Comparison of ENCODE assay signal across 14 cellular contexts in the genomic region with DNA sequence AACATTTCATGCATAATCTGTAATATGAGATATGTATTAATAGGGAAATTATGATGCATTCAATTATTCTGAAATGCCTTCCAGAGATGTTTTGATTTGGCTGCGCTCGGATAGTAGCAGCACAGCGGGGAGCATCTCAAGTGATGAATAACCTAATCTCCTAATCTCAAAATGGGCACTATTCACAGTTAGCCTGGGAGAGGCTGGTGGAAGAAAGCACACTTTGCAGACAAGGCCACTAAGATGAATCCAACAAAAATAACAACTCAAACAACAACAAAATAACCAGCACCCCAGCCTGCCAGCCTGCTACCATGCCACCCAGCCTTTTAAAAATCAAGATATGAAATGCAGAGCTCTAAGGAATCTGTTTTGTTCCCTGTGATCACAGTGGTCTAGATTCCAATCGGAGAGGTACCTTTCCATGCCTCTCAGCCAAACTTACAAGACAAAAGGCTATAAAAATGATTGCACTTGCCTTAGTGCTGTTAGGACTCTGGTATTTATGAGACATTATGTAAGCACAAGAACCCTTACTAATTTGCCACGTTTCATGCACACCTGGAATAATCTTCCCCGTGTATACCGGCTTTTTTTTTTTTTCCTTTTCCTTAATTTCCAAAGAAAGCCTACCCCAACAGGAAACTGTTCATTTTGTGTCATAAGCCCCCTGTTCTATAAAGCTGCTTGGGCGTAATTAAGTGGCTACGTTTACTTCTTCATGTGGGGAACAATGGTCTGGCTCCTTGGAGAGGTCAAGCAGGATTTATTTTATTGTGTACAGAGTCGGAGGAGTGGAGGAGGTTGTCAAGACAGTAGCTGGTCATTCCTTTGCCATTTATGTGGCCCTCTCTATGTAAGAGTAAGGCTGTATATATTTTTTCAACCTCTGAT.
"Had no signal": no experiment of that assay in that cellular context is flagged by ENCODE, and none has a peak within 500 bp of the region (broad histone marks: within the 10 kb centered on the region; RNA-seq: fewer than 3 reads in every experiment).

No MANE protein-coding gene starts in this region.

- H3K4me1 Mint-ChIP-seq: activated CD4-positive, alpha-beta T cell treated with anti-CD3 and anti-CD28 coated beads, Interleukin-2, amount 10 ng/mL, durations not matched to agents 24 days and 14 days had no signal

- H3K36me3 Mint-ChIP-seq: activated naive CD8-positive, alpha-beta T cell; naive B cell had no signal

- ATAC-seq: activated CD8-positive, alpha-beta T cell treated with anti-CD3 and anti-CD28 coated beads, Interleukin-2, amount 10 ng/mL, durations not matched to agents 7 days and 5 days; left lobe of liver had no signal

- DNase-seq: activated B cell treated with CpG ODN at 0.5 μM for 24 hours; activated CD4-positive, alpha-beta T cell treated with anti-CD3 and anti-CD28 coated beads, Interleukin-2, amount 10 ng/mL, durations not matched to agents 24 days and 14 days; activated CD8-positive, alpha-beta memory T cell treated with anti-CD3 and anti-CD28 coated beads, Interleukin-2, amount 50 U/mL, for 4 hours; activated CD8-positive, alpha-beta T cell treated with anti-CD3 and anti-CD28 coated beads, Interleukin-2, amount 10 ng/mL, durations not matched to agents 7 days and 5 days; activated gamma-delta T cell; activated T-cell treated with anti-CD3 and anti-CD28 coated beads, Interleukin-2, amount 50 U/mL, for 48 hours; amniotic stem cell; central memory CD4-positive, alpha-beta T cell; colonic mucosa; naive B cell; stimulated activated CD4-positive, alpha-beta T cell treated with anti-CD3 and anti-CD28 coated beads, Interleukin-2, amount 100 ng/mL, for 24 hours had no signal

- FAIRE-seq: keratinocyte had no signal

- H3K27ac Mint-ChIP-seq: activated B cell treated with CpG ODN at 0.5 μM for 24 hours; activated CD4-positive, alpha-beta T cell treated with anti-CD3 and anti-CD28 coated beads, Interleukin-2, amount 10 ng/mL, durations not matched to agents 24 days and 14 days; activated CD8-positive, alpha-beta T cell treated with anti-CD3 and anti-CD28 coated beads, Interleukin-2, amount 10 ng/mL, durations not matched to agents 7 days and 5 days; activated naive CD8-positive, alpha-beta T cell; naive B cell had no signal

- H3K9me3 Mint-ChIP-seq: activated B cell treated with CpG ODN at 0.5 μM for 24 hours; activated CD4-positive, alpha-beta T cell treated with anti-CD3 and anti-CD28 coated beads, Interleukin-2, amount 10 ng/mL, durations not matched to agents 24 days and 14 days; naive B cell had no signal

- H3K4me3 Mint-ChIP-seq: activated B cell treated with CpG ODN at 0.5 μM for 24 hours; activated CD4-positive, alpha-beta T cell treated with anti-CD3 and anti-CD28 coated beads, Interleukin-2, amount 10 ng/mL, durations not matched to agents 24 days and 14 days; activated CD8-positive, alpha-beta T cell treated with anti-CD3 and anti-CD28 coated beads, Interleukin-2, amount 10 ng/mL, durations not matched to agents 7 days and 5 days; activated naive CD8-positive, alpha-beta T cell; naive B cell had no signal
